Comparison of ENCODE assay signal across 25 cellular contexts in the genomic region with DNA sequence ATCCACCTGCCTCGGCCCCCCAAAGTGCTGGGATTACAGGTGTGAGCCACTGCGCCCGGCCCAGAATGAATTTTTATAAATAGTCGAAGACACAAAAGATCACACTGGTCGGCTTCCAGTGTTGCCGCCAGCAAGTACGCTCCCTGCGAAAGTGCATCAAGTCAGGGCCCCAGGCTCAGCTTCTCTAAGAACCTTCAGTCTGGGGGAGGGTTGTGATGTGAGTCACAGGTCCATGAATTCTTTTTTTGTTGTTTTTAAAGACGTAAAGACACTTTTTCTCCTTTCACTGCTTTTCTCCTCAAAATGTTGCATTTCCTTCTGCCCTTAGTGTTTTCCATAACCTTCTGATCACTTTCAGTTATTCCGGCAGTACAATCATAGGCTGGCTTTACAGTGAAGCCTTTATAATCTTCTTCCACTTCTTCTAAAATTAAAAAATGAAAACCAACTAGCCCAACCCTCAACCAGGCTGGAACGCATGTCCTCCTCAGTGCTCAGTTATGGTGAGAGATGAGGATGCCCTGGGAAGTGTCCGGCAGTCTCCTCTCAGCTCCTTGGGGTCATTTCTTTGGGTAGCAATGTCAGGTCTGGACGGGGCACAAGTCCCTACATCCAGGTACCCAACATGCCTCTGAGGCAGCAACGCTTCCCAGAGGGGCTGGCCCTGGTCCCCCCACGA.
A peak's percentile ranks its signal among the peaks of the same experiment; 100 is the strongest.
DNase-seq lines count a peak whose midpoint lies in the region; ATAC-seq, FAIRE-seq and TF ChIP-seq lines count a peak whose summit lies in the region.
"Had no signal": no experiment of that assay in that cellular context is flagged by ENCODE, and none has a peak within 500 bp of the region (broad histone marks: within the 10 kb centered on the region; RNA-seq: fewer than 3 reads in every experiment).

No MANE protein-coding gene starts in this region.

- H2AFZ ChIP-seq in HepG2 (ENCODE audit: low read length) (no peak overlapping the region), astrocyte (ENCODE audit: low read depth, low read length) (no peak overlapping the region)
- H2AFZ ChIP-seq: hepatocyte had no signal

- POLR2A ChIA-PET in HepG2 (lab: Yijun Ruan, JAX) = interaction anchor here (0.6 to 0.7 kb wide), 2 partner anchors 20 to 88 kb away, joined by 3 to 4 read pairs; no protein-coding TSS in a partner anchor

- intact Hi-C loops in HepG2 (cut with micrococcal nuclease; ENCODE audit: unreplicated experiment) = no loop called here
- intact Hi-C loops in right lobe of liver (cut with DNase I) = no loop called here

- H3K9me3 Mint-ChIP-seq in astrocyte (ENCODE audit: unreplicated experiment) = no peaks in the 10 kb centered on the region
- H3K9me3 Mint-ChIP-seq: activated naive CD4-positive, alpha-beta T cell treated with anti-CD3 and anti-CD28 coated beads, Interleukin-2, amount 50 U/mL, for 72 hours; activated T-helper 1 cell treated with anti-CD3 and anti-CD28 coated beads, Interleukin-12 subunit alpha, Interleukin-12 subunit beta, Interleukin-2, Interleukin-4 antibody, amounts not matched to agents 30 ng/mL and 10 ng/mL and 1 ng/mL, durations not matched to agents 14 hours and 24 hours and 36 hours; CD4-positive, alpha-beta memory T cell had no signal

- no peak for ATAC-seq in HepG2
- no peak for ATAC-seq in right lobe of liver
- no peak for ATAC-seq in GM19023 (IDR thresholded peaks at IDR 0.05; ENCODE audit: unreplicated experiment)
- ATAC-seq: activated naive CD4-positive, alpha-beta T cell treated with anti-CD3 and anti-CD28 coated beads, Interleukin-2, amount 50 U/mL, for 72 hours; T-helper 17 cell; WTC11 had no signal

- CTCF ChIA-PET in HepG2 (lab: Yijun Ruan, JAX; ENCODE audit: low intra/inter-chr PET ratio, low total read pairs) = no interaction called here

- H3K4me3 Mint-ChIP-seq in astrocyte (ENCODE audit: unreplicated experiment) = no peak overlapping the region
- H3K4me3 Mint-ChIP-seq: activated T-helper 1 cell treated with anti-CD3 and anti-CD28 coated beads, Interleukin-12 subunit alpha, Interleukin-12 subunit beta, Interleukin-2, Interleukin-4 antibody, amounts not matched to agents 30 ng/mL and 10 ng/mL and 1 ng/mL, durations not matched to agents 14 hours and 24 hours and 36 hours; CD4-positive, alpha-beta memory T cell; T-helper 17 cell; WTC11 had no signal

- in situ Hi-C loops in HepG2 (cut with HindIII; ENCODE audit: extremely low pct_ligation_motif_present, low pct_unique_long_range_greater_than_20kb) = no loop called here

- H3K36me3 ChIP-seq in HepG2 (replicated peaks in 1 of 2; ENCODE audit: control insufficient read depth in 1 of 2, insufficient read depth in 2 of 2, low read length in 2 of 2) = peaks cover 36 to 51% of the 10 kb centered on the region in 2 experiments
- H3K36me3 ChIP-seq in right lobe of liver = peaks cover 8 to 65% (median 29%) of the 10 kb centered on the region in 4 donors
- H3K36me3 ChIP-seq in astrocyte (ENCODE audit: insufficient read depth, low read length) = peaks cover 32% of the 10 kb centered on the region
- H3K36me3 ChIP-seq in kidney epithelial cell (ENCODE audit: control insufficient read depth, insufficient read depth, low read length) = peaks cover 5% of the 10 kb centered on the region
- H3K36me3 ChIP-seq: ovary had no signal

- peaks cover 33% of the 10 kb centered on the region for H3K36me3 Mint-ChIP-seq in astrocyte (ENCODE audit: low read depth, unreplicated experiment)

- 95% methylated on average over 15 of the region's 15 CpGs for whole genome bisulfite sequencing in HepG2 (ENCODE audit: low lambda C conversion rate)
- 91% methylated on average over 9 of the region's 15 CpGs for WGBS in right lobe of liver (ENCODE audit: insufficient coverage, low coverage, low lambda C conversion rate, missing lambda C conversion rate)

- TF ChIP-seq CTCF in HepG2 (CRISPR knock-in tag; IDR thresholded peaks at IDR 0.05) (no peak), right lobe of liver (IDR thresholded peaks at IDR 0.05) (no peak), astrocyte (IDR thresholded peaks at IDR 0.05; ENCODE audit: insufficient read depth, low read depth, low read length) (no peak), kidney epithelial cell (IDR thresholded peaks at IDR 0.05; ENCODE audit: insufficient read depth, low read length, poor library complexity, severe bottlenecking) (no peak)

- TF ChIP-seq EP300 in HepG2 (IDR thresholded peaks at IDR 0.05; ENCODE audit: low read depth in 2 of 2, low read length in 2 of 2) (no peak), HepG2 (CRISPR knock-in tag; IDR thresholded peaks at IDR 0.05; ENCODE audit: borderline replicate concordance) (no peak)

- H3K27ac ChIP-seq in HepG2 (ENCODE audit: extremely low read length, insufficient read depth, low read length) (no peak overlapping the region), right lobe of liver (no peak overlapping the region), astrocyte (ENCODE audit: low read depth, low read length) (peak overlapping the region; percentile 44)
- H3K27ac ChIP-seq: hepatocyte, ovary, Peyer's patch, vagina had no signal

- H3K9me3 ChIP-seq in HepG2 (ENCODE audit: low read length) = no peaks in the 10 kb centered on the region
- H3K9me3 ChIP-seq in right lobe of liver = no peaks in the 10 kb centered on the region
- H3K9me3 ChIP-seq in astrocyte (ENCODE audit: insufficient read depth, low read depth, low read length) = no peaks in the 10 kb centered on the region
- H3K9me3 ChIP-seq: ovary, Peyer's patch, vagina had no signal

- DNase-seq in HepG2 (ENCODE audit: low spot score) (no peak), right lobe of liver (no peak), astrocyte (ENCODE audit: low read depth) (peak; percentile 32), kidney epithelial cell (ENCODE audit: low read depth) (peak; percentile 7), foreskin melanocyte (no peak), T1000 (lab: John Stamatoyannopoulos, UW) (no peak), NCI-H1930 (lab: John Stamatoyannopoulos, UW) (no peak)
- DNase-seq: activated CD8-positive, alpha-beta memory T cell treated with anti-CD3 and anti-CD28 coated beads for 24 hours; CD4-positive, alpha-beta memory T cell; cortex of kidney; H7; NCI-H1105 treated with DMSO at 0.1 percent for 48 hours; NCI-H510A; NK-92 treated with Interleukin-12 subunit alpha and Interleukin-12 subunit beta, amount 100 ng/mL, for 24 hours; ovary; Peyer's patch; right cardiac atrium; T-helper 17 cell had no signal

- H3K4me3 ChIP-seq in HepG2 (replicated peaks in 1 of 3; ENCODE audit: insufficient read depth in 1 of 3, low read depth in 2 of 3, low read length in 3 of 3) (no peak overlapping the region), right lobe of liver (no peak overlapping the region), astrocyte (ENCODE audit: insufficient read depth, low read depth, low read length) (no peak overlapping the region), kidney epithelial cell (ENCODE audit: low read depth, low read length) (no peak overlapping the region)
- H3K4me3 ChIP-seq: hepatocyte, ovary, Peyer's patch, vagina had no signal

- no peaks in the 10 kb centered on the region for H3K79me2 ChIP-seq in HepG2 (ENCODE audit: insufficient read depth, low read length)
- no peaks in the 10 kb centered on the region for H3K79me2 ChIP-seq in astrocyte (ENCODE audit: insufficient read depth, low read length)
- H3K79me2 ChIP-seq: hepatocyte had no signal

- H3K27me3 ChIP-seq in HepG2 (ENCODE audit: control insufficient read depth in 1 of 2, insufficient read depth in 2 of 2, low read length in 2 of 2) (no peaks in the 10 kb centered on the region), right lobe of liver (no peaks in the 10 kb centered on the region), astrocyte (ENCODE audit: insufficient read depth, low read length) (no peaks in the 10 kb centered on the region), kidney epithelial cell (ENCODE audit: control insufficient read depth, insufficient read depth, low read length) (no peaks in the 10 kb centered on the region)
- H3K27me3 ChIP-seq: hepatocyte, ovary, Peyer's patch, vagina had no signal

- H3K27ac Mint-ChIP-seq in astrocyte (ENCODE audit: unreplicated experiment) = peak overlapping the region; percentile 27
- H3K27ac Mint-ChIP-seq: activated T-helper 1 cell treated with anti-CD3 and anti-CD28 coated beads, Interleukin-12 subunit alpha, Interleukin-12 subunit beta, Interleukin-2, Interleukin-4 antibody, amounts not matched to agents 30 ng/mL and 10 ng/mL and 1 ng/mL, durations not matched to agents 14 hours and 24 hours and 36 hours; WTC11 had no signal

- FAIRE-seq in HepG2 (lab: Jason Lieb, UNC) = no peak
- no peak for FAIRE-seq in astrocyte (lab: Jason Lieb, UNC)
- FAIRE-seq: endometrium had no signal

- H4K20me1 ChIP-seq in HepG2 (ENCODE audit: insufficient read depth, low read length) (no peaks in the 10 kb centered on the region), astrocyte (ENCODE audit: insufficient read depth, low read length) (peaks cover 8% of the 10 kb centered on the region)

- no peaks in the 10 kb centered on the region for H3K4me1 ChIP-seq in HepG2 (ENCODE audit: insufficient read depth, low read length)
- H3K4me1 ChIP-seq in right lobe of liver = no peaks in the 10 kb centered on the region
- peaks cover 12% of the 10 kb centered on the region for H3K4me1 ChIP-seq in astrocyte (ENCODE audit: insufficient read depth, low read length)
- H3K4me1 ChIP-seq: Peyer's patch, vagina had no signal

- H3K4me2 ChIP-seq in HepG2 (ENCODE audit: low read depth, low read length) (no peak overlapping the region), astrocyte (ENCODE audit: low read length) (peak overlapping the region; percentile 62)
- H3K4me2 ChIP-seq: hepatocyte had no signal

- H3K9ac ChIP-seq in HepG2 (ENCODE audit: insufficient read depth, low read depth, low read length) (no peak overlapping the region), astrocyte (ENCODE audit: low read length) (no peak overlapping the region)

- no TSS peak for BruUV-seq in HepG2 (replicated peaks; lab: Mats Ljungman, UMichigan)

- TF ChIP-seq POLR2A in HepG2 (IDR thresholded peaks at IDR 0.05; ENCODE audit: insufficient read depth in 1 of 2, low read depth in 2 of 2, low read length in 2 of 2) (no peak), right lobe of liver (IDR thresholded peaks at IDR 0.05) (no peak)

- no peaks in the 10 kb centered on the region for H3K27me3 Mint-ChIP-seq in astrocyte (ENCODE audit: low read depth, unreplicated experiment)
- H3K27me3 Mint-ChIP-seq: CD4-positive, alpha-beta memory T cell; T-helper 17 cell had no signal

- peaks cover 9% of the 10 kb centered on the region for H3K4me1 Mint-ChIP-seq in astrocyte (ENCODE audit: low read depth, unreplicated experiment)
- H3K4me1 Mint-ChIP-seq: WTC11 had no signal

- no peak for TF ChIP-seq RAD21 in HepG2 (CRISPR knock-in tag; IDR thresholded peaks at IDR 0.05)

TF ChIP-seq in HepG2, 621 proteins besides CTCF, POLR2A, EP300 and RAD21 (continues in another document):
- TF ChIP-seq NFATC3 (CRISPR knock-in tag; IDR thresholded peaks at IDR 0.05) (no peak), ZC3H13 (CRISPR knock-in tag; IDR thresholded peaks at IDR 0.05) (0 out of 2 replicates have a peak, but pooled peaks have one; percentile 10), ZNF790 (CRISPR knock-in tag; IDR thresholded peaks at IDR 0.05; ENCODE audit: borderline replicate concordance) (no peak), ZNF501 (CRISPR knock-in tag; IDR thresholded peaks at IDR 0.05) (peak; percentile 39; the same call in 1 of the 2 replicates), POLR2AphosphoS2 (IDR thresholded peaks at IDR 0.05; ENCODE audit: low read depth, low read length) (peak; percentile 61; the same call in 1 of the 2 replicates), RBM22 (optimal IDR thresholded peaks at IDR 0.05; ENCODE audit: low read length) (peak; percentile 89)

Comparison
In these comparisons a context has a peak if more than half of its experiments do, and no peak if none do; other contexts are left out.
1. DNase-seq: peak in astrocyte (single experiment) and kidney epithelial cell (single experiment); none in HepG2 (single experiment), right lobe of liver (0 of 3), foreskin melanocyte (single experiment), T1000 (single experiment) and NCI-H1930 (0 of 2).